Comparison of ENCODE assay signal across 15 cellular contexts in genomic region chr3:12780776-12781175, GRCh38. TPM values are rescaled to one million over a fixed set of nuclear protein-coding genes. Genes with fewer than 3 reads are reported as not detected.
"Had no signal": no experiment of that assay in that cellular context is flagged by ENCODE, and none has a peak within 500 bp of the region (broad histone marks: within the 10 kb centered on the region; RNA-seq: fewer than 3 reads in every experiment).

No MANE protein-coding gene starts in this region.

- H3K27me3 ChIP-seq: colonic mucosa, ovary had no signal

- H3K4me1 ChIP-seq: colonic mucosa had no signal

- H3K36me3 ChIP-seq: colonic mucosa, ovary, thoracic aorta had no signal

- H3K9me3 ChIP-seq: colonic mucosa, ovary, thoracic aorta had no signal

- ATAC-seq: activated T-helper 17 cell treated with anti-CD3 and anti-CD28 coated beads, Interleukin-2, amount 50 U/mL, for 72 hours; esophagus mucosa; stimulated activated effector memory CD8-positive, alpha-beta T cell treated with anti-CD3 and anti-CD28 coated beads, Interleukin-12 subunit alpha, Interleukin-12 subunit beta, amount 100 ng/mL, for 72 hours had no signal

- FAIRE-seq: kidney had no signal

- H3K27ac ChIP-seq: colonic mucosa, ovary, thoracic aorta had no signal

- H3K4me3 ChIP-seq: colonic mucosa, ovary, thoracic aorta had no signal

- DNase-seq: activated CD4-positive, alpha-beta T cell treated with anti-CD3 and anti-CD28 coated beads, Interleukin-2, amount 50 U/mL, for 4 hours; activated CD4-positive, CD25-positive, alpha-beta regulatory T cell treated with anti-CD3 and anti-CD28 coated beads, Interleukin-2, amount 50 U/mL, for 72 hours; activated naive CD4-positive, alpha-beta T cell treated with Interleukin-2 at 50 U/mL for 16 hours; activated T-cell treated with anti-CD3 and anti-CD28 coated beads for 4 hours; caudate nucleus; colonic mucosa; kidney; mesendoderm; ovary; T-helper 1 cell; T1000 had no signal

RNA-seq across cellular contexts. Expression of gene TMEM40, which starts 21.7 kb away (rescaled TPM):
- total RNA-seq: activated T-helper 17 cell treated with anti-CD3 and anti-CD28 coated beads, Interleukin-2, amount 50 U/mL, for 72 hours; colonic mucosa; kidney; thoracic aorta had no signal
